Comparison of ENCODE assay signal across 8 cellular contexts in the genomic region with DNA sequence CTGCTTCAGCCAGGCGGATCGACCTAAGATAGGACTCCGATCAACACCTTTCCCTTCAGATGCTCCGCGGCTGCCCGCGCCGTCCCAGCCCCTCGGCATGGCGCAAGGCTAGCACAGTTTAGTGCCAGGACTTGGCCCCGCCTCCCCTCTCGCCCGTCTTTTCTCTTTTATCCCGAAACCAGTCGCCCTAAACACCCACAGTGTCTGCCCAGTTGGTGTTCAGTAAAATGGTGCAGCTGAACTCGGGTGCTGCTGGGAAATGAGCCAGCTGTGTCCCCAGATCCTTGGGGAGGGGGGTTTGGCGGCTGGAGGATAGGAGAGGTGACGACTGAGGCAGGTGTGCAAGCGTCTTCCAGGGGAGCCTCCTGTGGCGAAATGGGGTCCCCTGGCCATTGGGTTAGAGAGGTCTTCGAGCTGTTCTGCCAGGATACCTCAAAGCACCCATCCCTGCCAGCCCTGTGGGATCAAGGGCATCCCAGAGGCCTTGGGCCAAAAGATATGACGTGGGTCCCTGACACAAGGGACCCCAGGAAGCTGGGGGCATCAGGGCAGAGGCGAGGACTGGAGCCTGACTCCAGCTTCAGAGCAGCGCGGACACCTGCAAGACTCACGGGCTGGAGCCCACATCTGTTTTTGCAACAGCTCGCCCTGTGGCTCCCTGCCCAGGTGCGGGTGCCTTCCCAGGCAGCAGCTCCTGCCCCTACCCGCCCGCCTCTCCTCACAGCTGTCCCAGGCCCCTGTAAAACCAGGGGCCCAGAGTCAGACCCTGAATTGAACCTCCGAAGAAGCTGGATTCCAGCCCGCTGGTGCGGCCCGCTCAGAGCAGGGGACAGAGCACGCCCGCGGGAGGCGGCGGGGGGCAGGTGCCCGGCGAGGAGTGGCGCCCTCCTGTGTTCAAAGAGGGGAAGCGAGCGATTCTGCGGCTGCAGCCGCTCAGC.
DNase-seq lines count a peak whose midpoint lies in the region; ATAC-seq, FAIRE-seq and TF ChIP-seq lines count a peak whose summit lies in the region.

No MANE protein-coding gene starts in this region.

- no peak overlapping the region for H3K27ac Mint-ChIP-seq in activated naive CD4-positive, alpha-beta T cell treated with anti-CD3 and anti-CD28 coated beads for 36 hours

- H3K36me3 ChIP-seq in heart right ventricle (peaks cover 0 to 16% (median 0%) of the 10 kb centered on the region in 9 donors), psoas muscle (ENCODE audit: insufficient read depth in 1 of 2, low read depth in 1 of 2) (peaks cover 2 to 12% of the 10 kb centered on the region in 2 donors), uterus (no peaks in the 10 kb centered on the region)

- intact Hi-C loops in activated naive CD4-positive, alpha-beta T cell treated with anti-CD3 and anti-CD28 coated beads for 36 hours (cut with micrococcal nuclease) = loop anchor here (1.0 kb wide), 2 partner anchors 68 to 279 kb away; a partner anchor contains a TSS
- intact Hi-C loops in heart right ventricle (cut with DNase I) = loop anchor here in 9 of 10 donors (1.0 to 10.0 kb wide), 6 partner anchors 67 to 279 kb away; a partner anchor contains a TSS
- intact Hi-C loops in psoas muscle (cut with DNase I) = loop anchor here (2.0 to 5.0 kb wide), 3 partner anchors 68 to 278 kb away; a partner anchor contains a TSS
- intact Hi-C loops in uterus (cut with DNase I; ENCODE audit: low total_unique reads) = no loop called here

- no peak for TF ChIP-seq EP300 in A549 (IDR thresholded peaks at IDR 0.05)

- peak overlapping the region; percentile 61 for H3K4me3 Mint-ChIP-seq in activated naive CD4-positive, alpha-beta T cell treated with anti-CD3 and anti-CD28 coated beads for 36 hours

- FAIRE-seq in A549 (lab: Jason Lieb, UNC) = no peak

- peaks cover 38% of the 10 kb centered on the region for H3K27me3 Mint-ChIP-seq in activated naive CD4-positive, alpha-beta T cell treated with anti-CD3 and anti-CD28 coated beads for 36 hours (ENCODE audit: low read depth)

- H3K9me3 ChIP-seq in A549 (no peaks in the 10 kb centered on the region), heart right ventricle (no peaks in the 10 kb centered on the region), psoas muscle (no peaks in the 10 kb centered on the region), uterus (no peaks in the 10 kb centered on the region)

- H3K4me3 ChIP-seq in A549 (peak overlapping the region; percentile 45), heart right ventricle (peak overlapping the region in 9 of 10 donors; percentile 21 to 48 (median 40)), psoas muscle (peak overlapping the region; percentile 59), uterus (peak overlapping the region in 1 of 2 donors; percentile 15)

- H3K4me1 Mint-ChIP-seq in activated naive CD4-positive, alpha-beta T cell treated with anti-CD3 and anti-CD28 coated beads for 36 hours (ENCODE audit: low read depth) = peaks cover 7% of the 10 kb centered on the region

- peak; percentile 91 for TF ChIP-seq CTCF in A549 (IDR thresholded peaks at IDR 0.05)
- peak; percentile 73 to 94 (median 88) for TF ChIP-seq CTCF in heart right ventricle (IDR thresholded peaks at IDR 0.05)
- peak; percentile 87 for TF ChIP-seq CTCF in psoas muscle (IDR thresholded peaks at IDR 0.05)
- peak; percentile 61 to 69 (median 63) for TF ChIP-seq CTCF in uterus (IDR thresholded peaks at IDR 0.05)

- DNase-seq in A549 (ENCODE audit: low read depth in 1 of 2, low spot score in 1 of 2) = peak; percentile 32 to 69
- DNase-seq in HuH-7.5 (ENCODE audit: low spot score) = peak; percentile 84
- peak; percentile 75 for DNase-seq in activated naive CD4-positive, alpha-beta T cell treated with anti-CD3 and anti-CD28 coated beads for 36 hours
- DNase-seq in heart right ventricle = peak; percentile 40 to 51
- peak; percentile 52 to 74 for DNase-seq in psoas muscle
- peak; percentile 16 to 35 for DNase-seq in uterus

- CTCF ChIA-PET in A549 (lab: Yijun Ruan, JAX) = interaction anchor here (0.6 to 5.3 kb wide), 41 partner anchors 8 to 493 kb away, joined by 3 to 107 read pairs (median 5); a partner anchor contains a TSS
- CTCF ChIA-PET in activated naive CD4-positive, alpha-beta T cell treated with anti-CD3 and anti-CD28 coated beads for 36 hours (lab: Charles Lee) = interaction anchor here (0.6 to 7.5 kb wide), 33 partner anchors 8 to 1294 kb away, joined by 3 to 100 read pairs (median 5); a partner anchor contains a TSS

- POLR2A ChIA-PET in A549 (lab: Yijun Ruan, JAX) = interaction anchor here (0.7 kb wide), 1 partner anchor 68 kb away, joined by 3 read pairs; no protein-coding TSS in a partner anchor

- H3K36me3 Mint-ChIP-seq in activated naive CD4-positive, alpha-beta T cell treated with anti-CD3 and anti-CD28 coated beads for 36 hours (ENCODE audit: low read depth) = no peaks in the 10 kb centered on the region

- H3K4me2 ChIP-seq in A549 = peak overlapping the region; percentile 97

- ATAC-seq in A549 = peak; percentile 87 to 92
- ATAC-seq in GM18511 (IDR thresholded peaks at IDR 0.05; ENCODE audit: unreplicated experiment) = peak; percentile 68
- peak; percentile 92 for ATAC-seq in SK-N-SH treated with all-trans-retinoic acid at 6 μM for 48 hours
- ATAC-seq in heart right ventricle = peak; percentile 71 to 89 (median 80)
- ATAC-seq in psoas muscle = peak; percentile 80 to 94 (median 86)

- WGBS in A549 (ENCODE audit: missing lambda C conversion rate) = 12% methylated on average over 40 of the region's 46 CpGs
- WGBS in heart right ventricle, 2 donors = 5 to 11% methylated on average over 46 of the region's 46 CpGs
- WGBS in psoas muscle, 3 donors = 2 to 10% (median 3%) methylated on average over 45 to 46 of the region's 46 CpGs

- TF ChIP-seq RAD21 in A549 (conservative IDR thresholded peaks at IDR 0.05 in 1 of 2, IDR thresholded peaks at IDR 0.05 in 1 of 2) = peak; percentile 48 to 66

- TF ChIP-seq POLR2A in A549 (IDR thresholded peaks at IDR 0.05; ENCODE audit: low read length) (no peak), uterus (IDR thresholded peaks at IDR 0.05) (no peak)

- H3K4me1 ChIP-seq in A549 (peaks cover 6% of the 10 kb centered on the region; the same call in 1 of the 3 replicates), heart right ventricle (peaks cover 8 to 16% (median 14%) of the 10 kb centered on the region in 9 donors), psoas muscle (peaks cover 13% of the 10 kb centered on the region), uterus (no peaks in the 10 kb centered on the region)

- H3K27ac ChIP-seq in A549 = peak overlapping the region; percentile 20 to 61; a peak in 4 of 6 replicates
- H3K27ac ChIP-seq in heart right ventricle = no peak overlapping the region
- no peak overlapping the region for H3K27ac ChIP-seq in psoas muscle
- H3K27ac ChIP-seq in uterus = no peak overlapping the region

- H3K9me3 Mint-ChIP-seq in activated naive CD4-positive, alpha-beta T cell treated with anti-CD3 and anti-CD28 coated beads for 36 hours = no peaks in the 10 kb centered on the region

- H3K27me3 ChIP-seq in heart right ventricle (peaks cover 0 to 53% (median 26%) of the 10 kb centered on the region in 7 donors), psoas muscle (ENCODE audit: insufficient read depth in 3 of 3, low read length in 2 of 3) (peaks cover 0 to 31% (median 2%) of the 10 kb centered on the region in 3 donors), uterus (no peaks in the 10 kb centered on the region)

TF ChIP-seq in A549, 52 proteins besides CTCF, POLR2A, EP300 and RAD21:
- TF ChIP-seq RARB (CRISPR knock-in tag; IDR thresholded peaks at IDR 0.05) (no peak), SMC3 (IDR thresholded peaks at IDR 0.05) (peak; percentile 83), ESRRA (IDR thresholded peaks at IDR 0.05; ENCODE audit: borderline replicate concordance, low read length) (no peak)
- TF ChIP-seq, protein P1, sequence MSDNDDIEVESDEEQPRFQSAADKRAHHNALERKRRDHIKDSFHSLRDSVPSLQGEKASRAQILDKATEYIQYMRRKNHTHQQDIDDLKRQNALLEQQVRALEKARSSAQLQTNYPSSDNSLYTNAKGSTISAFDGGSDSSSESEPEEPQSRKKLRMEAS (IDR thresholded peaks at IDR 0.05) = peak; percentile 31; the same call in 1 of the 2 replicates
TF ChIP-seq in A549: peak in this region for 2.

TF ChIP-seq in SK-N-SH treated with all-trans-retinoic acid at 6 μM for 48 hours, 23 proteins besides CTCF, POLR2A, EP300 and RAD21:
- TF ChIP-seq SNAI2 (CRISPR knock-in tag; IDR thresholded peaks at IDR 0.05) = no peak
- no peak for TF ChIP-seq RARB (CRISPR knock-in tag; IDR thresholded peaks at IDR 0.05)
- no peak for TF ChIP-seq ZFP30 (CRISPR knock-in tag; IDR thresholded peaks at IDR 0.05)
- peak; percentile 18; the same call in 1 of the 2 replicates for TF ChIP-seq TCF4 (CRISPR knock-in tag; IDR thresholded peaks at IDR 0.05; ENCODE audit: borderline replicate concordance)

Comparison
In these comparisons a context has a peak if more than half of its experiments do, and no peak if none do; other contexts are left out.
1. DNase-seq: peak in every context shown above with its lines; median percentile 84 in HuH-7.5; 75 in activated naive CD4-positive, alpha-beta T cell treated with anti-CD3 and anti-CD28 coated beads for 36 hours; 63 in psoas muscle; 50 in A549; 46 in heart right ventricle; 26 in uterus.
2. H3K27ac ChIP-seq: peak in A549 (2 of 2); none in heart right ventricle (0 of 10), psoas muscle (single experiment) and uterus (0 of 2).
3. Peak in every context shown above with its lines, with median percentiles within 50 percentile points of each other: ATAC-seq and CTCF ChIP-seq.